ENCODE assay signal across 9 cellular contexts in genomic region chr7:21256310-21256877, GRCh38.
DNase-seq lines count a peak whose midpoint lies in the region; ATAC-seq, FAIRE-seq and TF ChIP-seq lines count a peak whose summit lies in the region.
"Had no signal": no experiment of that assay in that cellular context is flagged by ENCODE, and none has a peak within 500 bp of the region (broad histone marks: within the 10 kb centered on the region; RNA-seq: fewer than 3 reads in every experiment).

No MANE protein-coding gene starts in this region.

- no peaks in the 10 kb centered on the region for H3K36me3 ChIP-seq in K562 (ENCODE audit: control insufficient read depth, insufficient read depth, low read length)

- intact Hi-C loops in CD14-positive monocyte (cut with micrococcal nuclease) (loop anchor here in 1 of 2 donors (5.0 kb wide), 1 partner anchor 251 kb away; no protein-coding TSS in a partner anchor), K562 (cut with micrococcal nuclease) (loop anchor here (2.0 kb wide), 1 partner anchor 744 kb away; no protein-coding TSS in a partner anchor)

- no peaks in the 10 kb centered on the region for H3K36me3 Mint-ChIP-seq in CD14-positive monocyte

- H3K27ac ChIP-seq in K562 (ENCODE audit: extremely low read depth, low read depth, low read length): no peak overlapping the region

- TF ChIP-seq POLR2A in K562 (conservative IDR thresholded peaks at IDR 0.05): no peak

- no peaks in the 10 kb centered on the region for H3K79me2 ChIP-seq in K562 (ENCODE audit: control insufficient read depth, insufficient read depth, low read length)

- 0% methylated on average over 3 of the region's 3 CpGs for WGBS in K562 (ENCODE audit: insufficient coverage, low coverage, missing lambda C conversion rate)

- H3K4me1 ChIP-seq in K562 (replicated peaks in 1 of 2; ENCODE audit: control insufficient read depth in 2 of 2, insufficient read depth in 2 of 2, low read length in 2 of 2): no peaks in the 10 kb centered on the region

- H3K4me1 Mint-ChIP-seq in CD14-positive monocyte: peaks cover 3% of the 10 kb centered on the region

- H3K9me3 Mint-ChIP-seq in CD14-positive monocyte: no peaks in the 10 kb centered on the region

- no peaks in the 10 kb centered on the region for H4K20me1 ChIP-seq in K562 (replicated peaks; ENCODE audit: control insufficient read depth, insufficient read depth, low read length)

- no peak for DNase-seq in CD14-positive monocyte (ENCODE audit: low spot score)
- peak; percentile 36 for DNase-seq in NCI-H460 (ENCODE audit: extremely low read depth, low read depth)
- peak in 1 of 4 experiments; percentile 44 for DNase-seq in K562 (ENCODE audit: extremely low read depth in 1 of 4, low spot score in 3 of 4)
- DNase-seq in lung microvascular endothelial cell (ENCODE audit: low read depth in 2 of 2): peak; percentile 65 to 71
- no peak for DNase-seq in islet precursor cell

- in situ Hi-C loops in K562 (cut with MboI): loop anchor here (5.0 to 25.0 kb wide), 4 partner anchors 251 to 756 kb away; no protein-coding TSS in a partner anchor

- TF ChIP-seq RAD21 in K562 (CRISPR knock-in tag; conservative IDR thresholded peaks at IDR 0.05 in 1 of 2, IDR thresholded peaks at IDR 0.05 in 1 of 2): peak; percentile 73 to 75

- ATAC-seq in K562 (no peak), GM19023 (IDR thresholded peaks at IDR 0.05; ENCODE audit: unreplicated experiment) (no peak), HG03565 (IDR thresholded peaks at IDR 0.05; ENCODE audit: unreplicated experiment) (no peak)
- ATAC-seq: left colon had no signal

- no peak for TF ChIP-seq EP300 in K562 (IDR thresholded peaks at IDR 0.05; ENCODE audit: low read length)

- no peak overlapping the region for H3K27ac Mint-ChIP-seq in CD14-positive monocyte

- no peak overlapping the region for H3K4me3 Mint-ChIP-seq in CD14-positive monocyte

- peaks cover 26 to 34% (median 32%) of the 10 kb centered on the region in 3 donors for H3K27me3 Mint-ChIP-seq in CD14-positive monocyte (ENCODE audit: low read depth in 3 of 3)

- TF ChIP-seq CTCF in CD14-positive monocyte (IDR thresholded peaks at IDR 0.05): peak; percentile 55
- 0 out of 2 replicates have a peak, but pooled peaks have one; percentile 1 for TF ChIP-seq CTCF in GM12874 (IDR thresholded peaks at IDR 0.05; ENCODE audit: insufficient read depth, low read depth, low read length)
- peak in 2 of 3 experiments; percentile 22 to 60; a peak in 3 of 6 replicates for TF ChIP-seq CTCF in K562 (IDR thresholded peaks at IDR 0.05 in 2 of 3, conservative IDR thresholded peaks at IDR 0.05 in 1 of 3; ENCODE audit: insufficient read depth in 2 of 3, low read depth in 1 of 3, low read length in 3 of 3)

- BruUV-seq in K562 (replicated peaks; lab: Mats Ljungman, UMichigan): no TSS peak

- no peak overlapping the region for H3K4me3 ChIP-seq in K562

- CTCF ChIA-PET in K562 (lab: Yijun Ruan, JAX; ENCODE audit: low intra/inter-chr PET ratio): interaction anchor here (1.7 to 1.9 kb wide), 2 partner anchors 251 to 511 kb away, joined by 13 to 15 read pairs; no protein-coding TSS in a partner anchor

- FAIRE-seq in K562 (lab: Jason Lieb, UNC): no peak

- H3K9me3 ChIP-seq in K562 (replicated peaks; ENCODE audit: control insufficient read depth, insufficient read depth, low read depth, low read length): no peaks in the 10 kb centered on the region

- POLR2A ChIA-PET in K562 (lab: Yijun Ruan, JAX): no interaction called here

- H3K9ac ChIP-seq in K562 (ENCODE audit: insufficient read depth in 1 of 2, low read depth in 2 of 2, low read length in 2 of 2): no peak overlapping the region

- no peak overlapping the region for H3K4me2 ChIP-seq in K562 (ENCODE audit: insufficient read depth, low read length)

- peaks cover 0 to 2% of the 10 kb centered on the region in 2 experiments; a peak in 2 of 5 replicates for H3K27me3 ChIP-seq in K562 (ENCODE audit: control insufficient read depth in 2 of 2, insufficient read depth in 2 of 2, low read length in 2 of 2)

- H3K9me1 ChIP-seq in K562 (ENCODE audit: control insufficient read depth, insufficient read depth, low read length): no peaks in the 10 kb centered on the region

- no peak overlapping the region for H2AFZ ChIP-seq in K562 (ENCODE audit: low read depth, low read length)

TF ChIP-seq in K562, 482 proteins besides CTCF, POLR2A, EP300 and RAD21:
- TF ChIP-seq DEAF1 (CRISPR knock-in tag; IDR thresholded peaks at IDR 0.05) (peak; percentile 62), HOMEZ (CRISPR knock-in tag; IDR thresholded peaks at IDR 0.05) (no peak), SMARCB1 (IDR thresholded peaks at IDR 0.05; ENCODE audit: insufficient read length, low read depth) (no peak), SMC3 (conservative IDR thresholded peaks at IDR 0.05; ENCODE audit: insufficient read depth, low read depth, low read length) (0 out of 2 replicates have a peak, but pooled peaks have one; percentile 31)

Comparison
In these comparisons a context has a peak if more than half of its experiments do, and no peak if none do; other contexts are left out.
1. DNase-seq: peak in NCI-H460 (single experiment) and lung microvascular endothelial cell (2 of 2); none in CD14-positive monocyte (single experiment) and islet precursor cell (single experiment).
2. CTCF ChIP-seq: peak in every context shown above with its lines; median percentile 55 in CD14-positive monocyte; 41 in K562; 1 in GM12874.